ENCODE assay signal across 8 cellular contexts in genomic region chr1:30083800-30084464, GRCh38.
DNase-seq lines count a peak whose midpoint lies in the region; ATAC-seq, FAIRE-seq and TF ChIP-seq lines count a peak whose summit lies in the region.

No MANE protein-coding gene starts in this region.

- 16 to 29% methylated on average over 11 of the region's 11 CpGs for WGBS in esophagus, 2 donors

- no peak overlapping the region for H3K27ac ChIP-seq in PC-3 (ENCODE audit: low read length)
- H3K27ac ChIP-seq in esophagus (ENCODE audit: low read depth in 2 of 2, low read length in 1 of 2) = peak overlapping the region; percentile 15 to 48

- no peak overlapping the region for H3K9ac ChIP-seq in PC-3 (ENCODE audit: low read length)

- no peaks in the 10 kb centered on the region for H3K79me2 ChIP-seq in PC-3 (ENCODE audit: low read length)

- H3F3A ChIP-seq in PC-3 (ENCODE audit: low read length, unreplicated experiment) = no peaks in the 10 kb centered on the region

- H4K20me1 ChIP-seq in PC-3 (ENCODE audit: low read length) = no peaks in the 10 kb centered on the region

- POLR2A ChIA-PET in PC-3 (lab: Charles Lee; ENCODE audit: unreplicated experiment) = no interaction called here

- no TSS peak for BruUV-seq in PC-3 (replicated peaks; lab: Mats Ljungman, UMichigan)

- no peak for TF ChIP-seq CTCF in PC-3 (conservative IDR thresholded peaks at IDR 0.05; ENCODE audit: low read depth, low read length)
- TF ChIP-seq CTCF in D721Med (IDR thresholded peaks at IDR 0.05; ENCODE audit: insufficient read depth, missing control alignments) = no peak

- CTCF ChIA-PET in PC-3 (lab: Charles Lee) = no interaction called here

- DNase-seq in AG08396 (ENCODE audit: low spot score) (peak; percentile 76), PC-3 (peak; percentile 58), myocyte (ENCODE audit: low read depth) (peak; percentile 47), OCI-M2 (lab: John Stamatoyannopoulos, UW; ENCODE audit: unreplicated experiment) (no peak), Kasumi-1 (lab: John Stamatoyannopoulos, UW) (no peak), D721Med (ENCODE audit: insufficient read length, low spot score) (no peak)

- H3K9me3 ChIP-seq in PC-3 (ENCODE audit: low read length) (no peaks in the 10 kb centered on the region), esophagus (ENCODE audit: control insufficient read depth in 2 of 2, insufficient read depth in 1 of 2, low read depth in 1 of 2, low read length in 1 of 2) (no peaks in the 10 kb centered on the region)

- peak overlapping the region; percentile 47; the same call in 1 of the 2 replicates for H2AFZ ChIP-seq in PC-3 (ENCODE audit: low read length)

- intact Hi-C loops in PC-3 (cut with micrococcal nuclease) = no loop called here

- H3K4me3 ChIP-seq in PC-3 (ENCODE audit: low read length) (0 out of 2 replicates have a peak overlapping the region, but pooled peaks have one; percentile 30), esophagus (ENCODE audit: low read depth in 1 of 2, low read length in 2 of 2) (no peak overlapping the region)

- FAIRE-seq in D721Med (lab: Jason Lieb, UNC) = no peak

- H3K9me2 ChIP-seq in PC-3 (replicated peaks; ENCODE audit: low read length) = no peaks in the 10 kb centered on the region

- ATAC-seq in PC-3 (peak; percentile 38; the same call in 1 of the 2 replicates), GM18519 (IDR thresholded peaks at IDR 0.05; ENCODE audit: low FRiP score, unreplicated experiment) (no peak)

- H3K4me1 ChIP-seq in PC-3 (ENCODE audit: insufficient read depth, low read length) (peaks cover 13% of the 10 kb centered on the region), esophagus (ENCODE audit: control insufficient read depth in 2 of 2, insufficient read depth in 2 of 2, low read length in 1 of 2) (peaks cover 4 to 6% of the 10 kb centered on the region in 2 donors)

- peaks cover 16% of the 10 kb centered on the region for H3K27me3 ChIP-seq in PC-3 (ENCODE audit: low read length)
- no peaks in the 10 kb centered on the region for H3K27me3 ChIP-seq in esophagus (ENCODE audit: control insufficient read depth in 1 of 2, insufficient read depth in 2 of 2, low read length in 2 of 2)

- peak overlapping the region; percentile 71 for H3K4me2 ChIP-seq in PC-3 (ENCODE audit: low read length)

- H3K36me3 ChIP-seq in PC-3 (ENCODE audit: low read depth, low read length) (no peaks in the 10 kb centered on the region), esophagus (ENCODE audit: control insufficient read depth in 2 of 2, insufficient read depth in 2 of 2, low read length in 1 of 2) (no peaks in the 10 kb centered on the region)

Comparison
In these comparisons a context has a peak if more than half of its experiments do, and no peak if none do; other contexts are left out.
1. DNase-seq: peak in AG08396 (single experiment), PC-3 (single experiment) and myocyte (single experiment); none in OCI-M2 (single experiment), Kasumi-1 (0 of 2) and D721Med (single experiment).